In the genomic region with DNA sequence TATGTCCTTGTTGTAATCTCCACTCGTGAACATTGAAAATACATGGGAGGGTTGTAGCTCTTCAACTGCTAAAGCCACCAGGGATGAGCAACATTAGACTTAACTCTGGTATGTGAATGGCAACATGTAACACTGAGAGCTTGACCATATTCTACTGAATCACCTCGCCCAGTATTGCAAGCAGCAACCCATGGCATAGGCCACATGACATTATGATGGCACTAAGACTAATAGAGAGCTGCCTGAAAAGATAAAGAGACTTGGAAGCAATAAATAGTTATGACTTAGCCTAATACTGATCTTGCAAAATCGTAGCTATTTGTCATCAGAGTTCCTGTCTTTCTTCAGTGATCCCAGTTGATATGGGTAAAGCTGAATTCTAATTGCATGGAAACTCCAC, we compare ENCODE assay signal across 24 cellular contexts.
"Had no signal": no experiment of that assay in that cellular context is flagged by ENCODE, and none has a peak within 500 bp of the region (broad histone marks: within the 10 kb centered on the region; RNA-seq: fewer than 3 reads in every experiment).

No MANE protein-coding gene starts in this region.

- H3K27me3 ChIP-seq: colonic mucosa, esophagus squamous epithelium, gastrocnemius medialis, neutrophil, right lobe of liver, transverse colon, upper lobe of right lung, vagina had no signal

- DNase-seq: colonic mucosa; effector CD8-positive, alpha-beta T cell; endodermal cell; esophagus squamous epithelium; gastrocnemius medialis; head of caudate nucleus; mesenchymal stem cell; mucosa of descending colon; naive B cell; right lobe of liver; stimulated activated CD4-positive, alpha-beta T cell treated with anti-CD3 and anti-CD28 coated beads, Interleukin-12 subunit alpha, Interleukin-12 subunit beta, amount 100 ng/mL, for 4 hours; stimulated activated CD4-positive, alpha-beta T cell treated with anti-CD3 and anti-CD28 coated beads, Interleukin-1b, Interleukin-23, amount 100 ng/mL, for 48 hours; stimulated activated CD4-positive, alpha-beta T cell treated with anti-CD3 and anti-CD28 coated beads, Interleukin-4, amount 100 ng/mL, for 1 hour; stimulated activated CD8-positive, alpha-beta memory T cell treated with anti-CD3 and anti-CD28 coated beads, Interleukin-4, amount 100 ng/mL, for 48 hours; stimulated activated naive CD4-positive, alpha-beta T cell; stimulated activated naive CD8-positive, alpha-beta T cell treated with anti-CD3 and anti-CD28 coated beads, Interleukin-15, amount 100 ng/mL, for 72 hours; transverse colon; upper lobe of right lung had no signal

- H3K36me3 ChIP-seq: colonic mucosa, esophagus squamous epithelium, gastrocnemius medialis, neutrophil, right lobe of liver, suprapubic skin, transverse colon, upper lobe of right lung, vagina had no signal

- H2AFZ ChIP-seq: parathyroid adenoma had no signal

- H3K4me1 ChIP-seq: colonic mucosa, esophagus squamous epithelium, parathyroid adenoma, right lobe of liver, suprapubic skin, transverse colon, upper lobe of right lung, vagina had no signal

- H3K9ac ChIP-seq: parathyroid adenoma had no signal

- H3K4me2 ChIP-seq: smooth muscle cell had no signal

- H3K27ac ChIP-seq: colonic mucosa, esophagus squamous epithelium, gastrocnemius medialis, neutrophil, parathyroid adenoma, right lobe of liver, suprapubic skin, transverse colon, upper lobe of right lung, vagina had no signal

- H3K9me3 ChIP-seq: colonic mucosa, esophagus squamous epithelium, gastrocnemius medialis, mucosa of descending colon, neutrophil, right lobe of liver, suprapubic skin, transverse colon, upper lobe of right lung, vagina had no signal

- H3K4me3 ChIP-seq: colonic mucosa, esophagus squamous epithelium, gastrocnemius medialis, mucosa of descending colon, right lobe of liver, smooth muscle cell, suprapubic skin, transverse colon, upper lobe of right lung, vagina had no signal

- ATAC-seq: gastrocnemius medialis; mucosa of descending colon; natural killer cell treated with Interleukin-12 subunit alpha and Interleukin-12 subunit beta and Interleukin-15 and Interleukin-18, amount 100 ng/mL, for 72 hours; right lobe of liver; stimulated activated naive CD8-positive, alpha-beta T cell treated with anti-CD3 and anti-CD28 coated beads, Interleukin-15, amount 100 ng/mL, for 72 hours; upper lobe of right lung had no signal

- H3K79me2 ChIP-seq: parathyroid adenoma had no signal
